Comparison of ENCODE assay signal across 1 cellular context in genomic region chr10:94902570-94902969, GRCh38.
TF ChIP-seq lines count a peak whose summit lies in the region.

No MANE protein-coding gene starts in this region.

TF ChIP-seq in HepG2, 621 proteins besides CTCF, POLR2A, EP300 and RAD21 (continued from another document and continues in another):
- TF ChIP-seq HDAC1 (CRISPR knock-in tag; IDR thresholded peaks at IDR 0.05) = 0 out of 2 replicates have a peak, but pooled peaks have one; percentile 37
- TF ChIP-seq KLF6 (CRISPR knock-in tag; IDR thresholded peaks at IDR 0.05) = 0 out of 2 replicates have a peak, but pooled peaks have one; percentile 56
- TF ChIP-seq MED1 (CRISPR knock-in tag; IDR thresholded peaks at IDR 0.05) = peak; percentile 53
- TF ChIP-seq LCORL (IDR thresholded peaks at IDR 0.05) = no peak
- peak; percentile 49; the same call in 1 of the 2 replicates for TF ChIP-seq LCORL (CRISPR knock-in tag; IDR thresholded peaks at IDR 0.05)
- TF ChIP-seq MIER3 (CRISPR knock-in tag; IDR thresholded peaks at IDR 0.05; ENCODE audit: borderline replicate concordance) = peak; percentile 77; the same call in 1 of the 2 replicates
- peak; percentile 65 for TF ChIP-seq ATF3 (CRISPR knock-in tag; IDR thresholded peaks at IDR 0.05)
- no peak for TF ChIP-seq ZNF572 (CRISPR knock-in tag; IDR thresholded peaks at IDR 0.05)
- TF ChIP-seq GFI1 (CRISPR knock-in tag; IDR thresholded peaks at IDR 0.05; ENCODE audit: borderline replicate concordance) = peak; percentile 89
- no peak for TF ChIP-seq MEIS1 (CRISPR knock-in tag; IDR thresholded peaks at IDR 0.05; ENCODE audit: borderline replicate concordance)
- TF ChIP-seq HCFC1 (IDR thresholded peaks at IDR 0.05; ENCODE audit: low read depth, low read length) = no peak
- no peak for TF ChIP-seq CREB1 (IDR thresholded peaks at IDR 0.05)
- TF ChIP-seq CREB1 (CRISPR knock-in tag; IDR thresholded peaks at IDR 0.05) = peak; percentile 49
- TF ChIP-seq TCF7 (IDR thresholded peaks at IDR 0.05; ENCODE audit: low read depth) = peak; percentile 38; the same call in 1 of the 2 replicates
- TF ChIP-seq SMAD9 (CRISPR knock-in tag; IDR thresholded peaks at IDR 0.05) = no peak
- no peak for TF ChIP-seq NFKB2 (CRISPR knock-in tag; IDR thresholded peaks at IDR 0.05; ENCODE audit: borderline replicate concordance)
- TF ChIP-seq ZNF432 (CRISPR knock-in tag; IDR thresholded peaks at IDR 0.05; ENCODE audit: borderline replicate concordance) = no peak
- peak; percentile 44; the same call in 1 of the 2 replicates for TF ChIP-seq SOX13 (IDR thresholded peaks at IDR 0.05)
- peak in 1 of 2 experiments; percentile 83; a peak in 2 of 4 replicates for TF ChIP-seq SOX13 (CRISPR knock-in tag; conservative IDR thresholded peaks at IDR 0.05 in 1 of 2, IDR thresholded peaks at IDR 0.05 in 1 of 2)
- TF ChIP-seq ZNF281 (CRISPR knock-in tag; IDR thresholded peaks at IDR 0.05; ENCODE audit: borderline replicate concordance) = peak; percentile 43; the same call in 1 of the 2 replicates
- TF ChIP-seq GATAD2A (CRISPR knock-in tag; IDR thresholded peaks at IDR 0.05) = peak; percentile 94
- no peak for TF ChIP-seq ZXDC (CRISPR knock-in tag; IDR thresholded peaks at IDR 0.05)
- no peak for TF ChIP-seq CENPBD1 (CRISPR knock-in tag; IDR thresholded peaks at IDR 0.05; ENCODE audit: borderline replicate concordance, low read depth)
- 0 out of 2 replicates have a peak, but pooled peaks have one; percentile 29 for TF ChIP-seq ZFP1 (CRISPR knock-in tag; IDR thresholded peaks at IDR 0.05)
- TF ChIP-seq NR3C1 (CRISPR knock-in tag; IDR thresholded peaks at IDR 0.05) = no peak
- TF ChIP-seq FOXO1 (CRISPR knock-in tag; IDR thresholded peaks at IDR 0.05) = peak; percentile 47; the same call in 1 of the 2 replicates
- TF ChIP-seq RCOR2 (CRISPR knock-in tag; IDR thresholded peaks at IDR 0.05) = 0 out of 2 replicates have a peak, but pooled peaks have one; percentile 69
- no peak for TF ChIP-seq NCOA1 (CRISPR knock-in tag; IDR thresholded peaks at IDR 0.05)
- TF ChIP-seq KAT8 (CRISPR knock-in tag; IDR thresholded peaks at IDR 0.05) = peak; percentile 53; the same call in 1 of the 2 replicates
- peak; percentile 49; the same call in 1 of the 2 replicates for TF ChIP-seq KDM6A (CRISPR knock-in tag; IDR thresholded peaks at IDR 0.05; ENCODE audit: low read depth)
- TF ChIP-seq ONECUT2 (CRISPR knock-in tag; IDR thresholded peaks at IDR 0.05) = 0 out of 2 replicates have a peak, but pooled peaks have one; percentile 27
- no peak; the same call in 1 of the 2 replicates for TF ChIP-seq ZBTB43 (CRISPR knock-in tag; conservative IDR thresholded peaks at IDR 0.05)
- 0 out of 2 replicates have a peak, but pooled peaks have one; percentile 15 for TF ChIP-seq MLX (CRISPR knock-in tag; IDR thresholded peaks at IDR 0.05)
- no peak for TF ChIP-seq ZNF562 (CRISPR knock-in tag; IDR thresholded peaks at IDR 0.05; ENCODE audit: borderline replicate concordance)
- TF ChIP-seq ARID5B (CRISPR knock-in tag; IDR thresholded peaks at IDR 0.05) = peak; percentile 90
- TF ChIP-seq AHDC1 (CRISPR knock-in tag; IDR thresholded peaks at IDR 0.05; ENCODE audit: borderline replicate concordance) = peak; percentile 38; the same call in 1 of the 2 replicates
- TF ChIP-seq FOXP4 (CRISPR knock-in tag; IDR thresholded peaks at IDR 0.05) = peak; percentile 85
- TF ChIP-seq RBM22 (optimal IDR thresholded peaks at IDR 0.05; ENCODE audit: low read length) = no peak
- TF ChIP-seq NR2F2 (IDR thresholded peaks at IDR 0.05; ENCODE audit: borderline replicate concordance, low read depth) = 0 out of 2 replicates have a peak, but pooled peaks have one; percentile 34
- TF ChIP-seq NFYB (CRISPR knock-in tag; IDR thresholded peaks at IDR 0.05) = no peak
